ENCODE assay signal across 8 cellular contexts in the genomic region with DNA sequence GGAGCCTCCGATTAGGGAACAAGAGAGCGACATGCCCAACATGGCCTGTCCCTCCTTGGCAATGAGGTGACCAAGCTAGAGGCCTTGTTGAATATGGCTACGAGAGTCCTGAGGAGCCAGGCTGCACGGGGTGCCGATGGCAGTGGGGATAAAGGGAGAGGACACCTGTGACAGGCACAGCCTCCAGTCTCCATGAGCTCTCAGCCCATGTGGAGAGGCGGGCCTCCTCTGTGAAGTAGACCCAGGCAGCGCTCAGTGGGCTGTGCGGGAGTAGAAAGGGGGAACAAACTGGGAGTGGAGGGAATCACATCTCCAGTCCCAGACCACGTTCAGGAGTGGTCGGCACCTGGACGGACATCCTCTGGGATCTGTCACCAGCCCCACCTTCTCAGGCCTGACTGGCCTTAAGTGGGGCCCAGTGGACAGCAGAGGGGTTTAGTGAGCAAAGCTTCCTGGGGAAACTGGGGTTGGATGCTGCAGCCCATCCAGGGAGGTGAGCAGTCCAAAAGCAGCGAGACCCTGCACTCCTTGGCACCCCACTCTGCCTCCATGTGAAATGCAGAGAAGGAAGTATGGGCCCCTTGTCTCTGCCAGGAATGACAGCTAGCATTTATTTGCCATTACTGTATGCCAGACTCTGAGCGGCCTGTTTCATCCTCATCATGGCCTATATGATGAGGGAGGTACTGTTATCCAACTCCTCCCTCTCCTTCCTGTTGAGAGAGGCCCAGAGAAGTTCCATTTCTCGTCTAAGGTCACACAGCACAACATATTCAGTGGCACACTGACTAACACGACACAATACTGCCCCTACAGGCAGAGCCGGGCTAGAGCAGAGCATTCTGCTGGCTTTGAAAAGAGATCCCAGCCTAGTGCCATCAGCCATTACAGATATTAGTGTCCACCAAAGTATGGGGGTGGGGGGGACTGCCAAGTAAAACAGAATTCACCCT. TPM values are rescaled to one million over a fixed set of nuclear protein-coding genes. Genes with fewer than 3 reads are reported as not detected.
A peak's percentile ranks its signal among the peaks of the same experiment; 100 is the strongest.
DNase-seq lines count a peak whose midpoint lies in the region; ATAC-seq and TF ChIP-seq lines count a peak whose summit lies in the region.

No MANE protein-coding gene starts in this region.

- ATAC-seq in left lung = peak; percentile 63
- ATAC-seq in HG03097 (IDR thresholded peaks at IDR 0.05; ENCODE audit: low FRiP score, unreplicated experiment) = no peak

- DNase-seq in activated gamma-delta T cell treated with Interleukin-2 at 50 U/mL for 16 hours (peak; percentile 44), activated gamma-delta T cell (lab: John Stamatoyannopoulos, UW) (no peak), NCI-H146 treated with DMSO at 0.1 percent for 48 hours (lab: John Stamatoyannopoulos, UW; ENCODE audit: unreplicated experiment) (peak; percentile 8), cerebellum (ENCODE audit: low spot score) (peak; percentile 51), left lung (peak; percentile 76 to 78)
- DNase-seq in stimulated activated CD4-positive, alpha-beta T cell treated with anti-CD3 and anti-CD28 coated beads, Interleukin-2, amount 100 ng/mL, for 4 hours (ENCODE audit: low read depth) = peak; percentile 38

- TF ChIP-seq CTCF in WI38 (IDR thresholded peaks at IDR 0.05; ENCODE audit: low read depth, low read length) = peak; percentile 83
- peak; percentile 73 to 86 for TF ChIP-seq CTCF in left lung (IDR thresholded peaks at IDR 0.05)

- peak overlapping the region; percentile 46 to 84 for H3K27ac ChIP-seq in left lung

- H3K4me3 ChIP-seq in WI38 (ENCODE audit: low read depth, low read length) (peak overlapping the region; percentile 33), left lung (no peak overlapping the region)

- H3K36me3 ChIP-seq in left lung = no peaks in the 10 kb centered on the region

- peaks cover 32 to 52% of the 10 kb centered on the region in 2 donors for H3K4me1 ChIP-seq in left lung

- H3K27me3 ChIP-seq in left lung = peaks cover 0 to 19% of the 10 kb centered on the region in 2 donors

- H3K9me3 ChIP-seq in left lung = no peaks in the 10 kb centered on the region

- intact Hi-C loops in left lung (cut with DNase I) = no loop called here

RNA-seq across cellular contexts. Expression of a gene that starts 4.5 kb away (rescaled TPM):
- total RNA-seq in cerebellum (not detected), left lung (10 to 100 TPM in 1 of 2 donors, 1 to 10 TPM in 1; 4.4 to 10.7 TPM)
